ENCODE assay signal across 15 cellular contexts in the genomic region with DNA sequence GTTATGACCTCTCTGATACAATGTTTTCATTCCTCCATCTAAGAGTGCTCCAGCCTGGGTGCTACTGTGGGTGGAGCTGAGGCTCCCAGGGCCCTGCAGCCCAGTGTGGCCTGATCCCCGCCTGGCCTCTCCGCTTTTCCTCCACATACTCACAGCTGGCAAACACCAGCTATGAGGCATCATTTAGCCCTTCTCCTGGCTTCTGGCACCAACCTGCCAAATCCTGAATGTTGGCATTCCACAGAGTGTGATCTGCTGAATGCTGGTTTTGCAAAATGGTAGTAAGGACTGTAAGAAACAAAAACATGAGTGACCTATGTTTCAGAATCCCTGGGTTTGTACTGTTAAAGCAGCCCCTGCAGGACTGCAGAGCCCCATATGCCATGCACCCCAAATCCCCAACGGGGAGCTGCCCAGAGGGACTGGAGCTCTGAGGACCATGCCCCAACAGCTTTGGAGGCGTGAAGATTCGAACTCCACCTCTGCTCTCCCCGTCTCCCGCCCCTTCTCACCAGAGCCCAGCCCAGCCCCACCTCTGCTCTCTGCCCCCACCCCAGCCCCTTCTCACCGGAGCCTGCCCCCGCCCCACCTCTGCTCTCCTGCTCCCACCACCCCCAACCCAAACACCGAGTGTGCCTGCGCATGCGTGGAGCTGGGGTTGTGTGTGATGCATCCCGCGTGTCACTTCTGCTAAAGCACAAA. TPM values are rescaled to one million over a fixed set of nuclear protein-coding genes. Genes with fewer than 3 reads are reported as not detected.
DNase-seq lines count a peak whose midpoint lies in the region; ATAC-seq and TF ChIP-seq lines count a peak whose summit lies in the region.
"Had no signal": no experiment of that assay in that cellular context is flagged by ENCODE, and none has a peak within 500 bp of the region (broad histone marks: within the 10 kb centered on the region; RNA-seq: fewer than 3 reads in every experiment).

No MANE protein-coding gene starts in this region.

- peaks cover 11% of the 10 kb centered on the region for H3K36me3 Mint-ChIP-seq in activated CD8-positive, alpha-beta T cell treated with anti-CD3 and anti-CD28 coated beads, Interleukin-2, amount 10 ng/mL, durations not matched to agents 7 days and 5 days (ENCODE audit: low read depth)

- CTCF ChIA-PET in activated CD8-positive, alpha-beta T cell treated with anti-CD3 and anti-CD28 coated beads, Interleukin-2, amount 10 ng/mL, durations not matched to agents 7 days and 5 days (lab: Charles Lee): no interaction called here

- ATAC-seq in DND-41 (ENCODE audit: insufficient read depth, low read depth) (no peak), RWPE2 (ENCODE audit: low read depth) (peak; percentile 31; the same call in 2 of the 3 replicates)
- no peak for ATAC-seq in activated CD8-positive, alpha-beta T cell treated with anti-CD3 and anti-CD28 coated beads, Interleukin-2, amount 10 ng/mL, durations not matched to agents 7 days and 5 days
- ATAC-seq: activated T-cell treated with anti-CD3 and anti-CD28 coated beads, Interleukin-2, amount 50 U/mL, for 4 hours; stimulated activated naive CD8-positive, alpha-beta T cell treated with anti-CD3 and anti-CD28 coated beads, Interleukin-15, amount 100 ng/mL, for 72 hours had no signal

- H3K4me1 Mint-ChIP-seq in activated CD8-positive, alpha-beta T cell treated with anti-CD3 and anti-CD28 coated beads, Interleukin-2, amount 10 ng/mL, durations not matched to agents 7 days and 5 days (ENCODE audit: low read depth): peaks cover 31% of the 10 kb centered on the region

- no peak overlapping the region for H2AFZ ChIP-seq in DND-41 (ENCODE audit: low read depth, low read length)

- H3K27me3 ChIP-seq in DND-41 (ENCODE audit: insufficient read depth, low read length, poor library complexity) (no peaks in the 10 kb centered on the region), RWPE2 (ENCODE audit: insufficient read depth, poor library complexity, severe bottlenecking) (no peaks in the 10 kb centered on the region), sigmoid colon (no peaks in the 10 kb centered on the region)
- H3K27me3 ChIP-seq: SJCRH30 had no signal

- no peaks in the 10 kb centered on the region for H3K27me3 Mint-ChIP-seq in activated CD8-positive, alpha-beta T cell treated with anti-CD3 and anti-CD28 coated beads, Interleukin-2, amount 10 ng/mL, durations not matched to agents 7 days and 5 days (ENCODE audit: low read depth)
- H3K27me3 Mint-ChIP-seq: CD4-positive, alpha-beta memory T cell; stimulated activated naive CD8-positive, alpha-beta T cell treated with anti-CD3 and anti-CD28 coated beads, Interleukin-15, amount 100 ng/mL, for 72 hours had no signal

- H3K9ac ChIP-seq in DND-41 (ENCODE audit: low read depth, low read length): no peak overlapping the region

- peaks cover 44% of the 10 kb centered on the region for H3K4me1 ChIP-seq in DND-41 (ENCODE audit: insufficient read depth, low read length)
- peaks cover 5% of the 10 kb centered on the region for H3K4me1 ChIP-seq in RWPE2 (ENCODE audit: insufficient read depth, poor library complexity, severe bottlenecking)
- peaks cover 0 to 58% (median 44%) of the 10 kb centered on the region in 4 donors for H3K4me1 ChIP-seq in sigmoid colon
- H3K4me1 ChIP-seq: SJCRH30 had no signal

- H4K20me1 ChIP-seq in DND-41 (ENCODE audit: insufficient read depth, low read length): peaks cover 68% of the 10 kb centered on the region

- no peak overlapping the region for H3K4me3 ChIP-seq in DND-41 (ENCODE audit: low read depth in 1 of 2, low read length in 2 of 2)
- no peak overlapping the region for H3K4me3 ChIP-seq in RWPE2 (ENCODE audit: severe bottlenecking)
- no peak overlapping the region for H3K4me3 ChIP-seq in fibroblast of the aortic adventitia (ENCODE audit: low read depth, low read length)
- H3K4me3 ChIP-seq in sigmoid colon: no peak overlapping the region
- H3K4me3 ChIP-seq: SJCRH30 had no signal

- no peak overlapping the region for H3K27ac Mint-ChIP-seq in activated CD8-positive, alpha-beta T cell treated with anti-CD3 and anti-CD28 coated beads, Interleukin-2, amount 10 ng/mL, durations not matched to agents 7 days and 5 days
- H3K27ac Mint-ChIP-seq: mesothelial cell of epicardium; stimulated activated naive CD8-positive, alpha-beta T cell treated with anti-CD3 and anti-CD28 coated beads, Interleukin-15, amount 100 ng/mL, for 72 hours had no signal

- 68 to 94% methylated on average over 14 of the region's 14 CpGs for WGBS in sigmoid colon, 2 donors

- peaks cover 80% of the 10 kb centered on the region for H3K79me2 ChIP-seq in DND-41 (ENCODE audit: insufficient read depth, low read length)

- H3K4me3 Mint-ChIP-seq in activated CD8-positive, alpha-beta T cell treated with anti-CD3 and anti-CD28 coated beads, Interleukin-2, amount 10 ng/mL, durations not matched to agents 7 days and 5 days: no peak overlapping the region
- H3K4me3 Mint-ChIP-seq: activated T-cell treated with anti-CD3 and anti-CD28 coated beads, Interleukin-2, amount 50 U/mL, for 4 hours; mesothelial cell of epicardium; stimulated activated naive CD8-positive, alpha-beta T cell treated with anti-CD3 and anti-CD28 coated beads, Interleukin-15, amount 100 ng/mL, for 72 hours had no signal

- POLR2A ChIA-PET in activated CD8-positive, alpha-beta T cell treated with anti-CD3 and anti-CD28 coated beads, Interleukin-2, amount 10 ng/mL, durations not matched to agents 7 days and 5 days (lab: Charles Lee): no interaction called here

- TF ChIP-seq CTCF in DND-41 (IDR thresholded peaks at IDR 0.05; ENCODE audit: borderline replicate concordance, extremely low read depth, low read length, poor library complexity, severe bottlenecking) (no peak), RWPE2 (IDR thresholded peaks at IDR 0.05; ENCODE audit: poor library complexity, severe bottlenecking) (no peak), fibroblast of the aortic adventitia (IDR thresholded peaks at IDR 0.05; ENCODE audit: insufficient read depth, low read length) (no peak), sigmoid colon (IDR thresholded peaks at IDR 0.05) (no peak)

- intact Hi-C loops in sigmoid colon (cut with DNase I): loop anchor here (5.0 kb wide), 1 partner anchor 40 kb away; a partner anchor contains a TSS

- TF ChIP-seq EP300 in sigmoid colon (IDR thresholded peaks at IDR 0.05): no peak

- H3K9me3 ChIP-seq in DND-41 (ENCODE audit: insufficient read depth, low read length, severe bottlenecking): no peaks in the 10 kb centered on the region
- no peaks in the 10 kb centered on the region for H3K9me3 ChIP-seq in RWPE2 (ENCODE audit: severe bottlenecking)
- no peaks in the 10 kb centered on the region for H3K9me3 ChIP-seq in sigmoid colon
- H3K9me3 ChIP-seq: SJCRH30 had no signal

- H3K27ac ChIP-seq in DND-41 (ENCODE audit: low read length): no peak overlapping the region
- no peak overlapping the region for H3K27ac ChIP-seq in RWPE2 (ENCODE audit: poor library complexity, severe bottlenecking)
- no peak overlapping the region for H3K27ac ChIP-seq in sigmoid colon
- H3K27ac ChIP-seq: SJCRH30 had no signal

- no peaks in the 10 kb centered on the region for H3K9me3 Mint-ChIP-seq in activated CD8-positive, alpha-beta T cell treated with anti-CD3 and anti-CD28 coated beads, Interleukin-2, amount 10 ng/mL, durations not matched to agents 7 days and 5 days (ENCODE audit: insufficient read depth)
- H3K9me3 Mint-ChIP-seq: activated T-cell treated with anti-CD3 and anti-CD28 coated beads, Interleukin-2, amount 50 U/mL, for 4 hours; CD4-positive, alpha-beta memory T cell; mesothelial cell of epicardium; stimulated activated naive CD8-positive, alpha-beta T cell treated with anti-CD3 and anti-CD28 coated beads, Interleukin-15, amount 100 ng/mL, for 72 hours had no signal

- DNase-seq in DND-41 (no peak), RWPE2 (ENCODE audit: low spot score) (no peak), fibroblast of the aortic adventitia (ENCODE audit: low read depth) (peak; percentile 43), sigmoid colon (peak; percentile 48), erythroblast (lab: John Stamatoyannopoulos, UW) (no peak), NCI-H1436 treated with DMSO at 0.1 percent for 48 hours (lab: John Stamatoyannopoulos, UW) (no peak), putamen (ENCODE audit: low spot score) (no peak)
- no peak for DNase-seq in activated CD8-positive, alpha-beta T cell treated with anti-CD3 and anti-CD28 coated beads, Interleukin-2, amount 10 ng/mL, durations not matched to agents 7 days and 5 days
- DNase-seq: activated T-cell treated with anti-CD3 and anti-CD28 coated beads, Interleukin-2, amount 50 U/mL, for 4 hours; CD4-positive, alpha-beta memory T cell; NCI-H1417; NCI-H69; SJCRH30; stimulated activated naive CD8-positive, alpha-beta T cell treated with anti-CD3 and anti-CD28 coated beads, Interleukin-15, amount 100 ng/mL, for 72 hours had no signal

- 0 out of 2 replicates have a peak overlapping the region, but pooled peaks have one; percentile 20 for H3K4me2 ChIP-seq in DND-41 (ENCODE audit: insufficient read depth, low read length)

- TF ChIP-seq POLR2A in sigmoid colon (IDR thresholded peaks at IDR 0.05) (no peak), erythroblast (IDR thresholded peaks at IDR 0.05; ENCODE audit: low read length) (no peak)

- peaks cover 51% of the 10 kb centered on the region for H3K36me3 ChIP-seq in DND-41 (ENCODE audit: insufficient read depth, low read length)
- peaks cover 29% of the 10 kb centered on the region for H3K36me3 ChIP-seq in RWPE2 (ENCODE audit: low read depth)
- peaks cover 0 to 21% (median 7%) of the 10 kb centered on the region in 4 donors for H3K36me3 ChIP-seq in sigmoid colon
- H3K36me3 ChIP-seq: SJCRH30 had no signal

RNA-seq across cellular contexts. Expression of a gene that starts 4.2 kb away (rescaled TPM):
- total RNA-seq in fibroblast of the aortic adventitia (ENCODE audit: low replicate concordance) (15.6 and 24.6 TPM in 2 replicates), sigmoid colon (10 to 100 TPM; 27.3 to 33.2 (median 32.0) TPM)
- 10 to 100 TPM; 36.0 to 59.4 (median 49.2) TPM for polyA plus RNA-seq in sigmoid colon
- total RNA-seq in activated CD8-positive, alpha-beta T cell treated with anti-CD3 and anti-CD28 coated beads, Interleukin-2, amount 10 ng/mL, durations not matched to agents 7 days and 5 days: 10 to 100 TPM; 21.6 to 23.2 TPM

RNA-seq across cellular contexts. Expression of a gene that starts 17.2 kb away (rescaled TPM):
- total RNA-seq in fibroblast of the aortic adventitia (ENCODE audit: low replicate concordance) (2.5 and 7.2 TPM in 2 replicates), sigmoid colon (10 to 100 TPM; 15.8 to 21.0 (median 19.3) TPM)
- polyA plus RNA-seq in sigmoid colon: 10 to 100 TPM; 37.9 to 86.5 (median 51.1) TPM
- total RNA-seq in activated CD8-positive, alpha-beta T cell treated with anti-CD3 and anti-CD28 coated beads, Interleukin-2, amount 10 ng/mL, durations not matched to agents 7 days and 5 days: 1 to 10 TPM in 1 of 2 experiments, under 1 TPM in 1; 0.50 to 1.5 TPM
- total RNA-seq: SJCRH30 had no signal

RNA-seq across cellular contexts. Expression of a gene that starts 41.2 kb away (rescaled TPM):
- total RNA-seq in fibroblast of the aortic adventitia (ENCODE audit: low replicate concordance) (54.6 and 62.2 TPM in 2 replicates), sigmoid colon (10 to 100 TPM; 16.9 to 32.9 (median 27.1) TPM)
- 10 to 100 TPM; 72.9 to 85.3 (median 85.3) TPM for polyA plus RNA-seq in sigmoid colon
- 100 to 1,000 TPM; 132 to 136 TPM for total RNA-seq in activated CD8-positive, alpha-beta T cell treated with anti-CD3 and anti-CD28 coated beads, Interleukin-2, amount 10 ng/mL, durations not matched to agents 7 days and 5 days

Comparison
In these comparisons a context has a peak if more than half of its experiments do, and no peak if none do; other contexts are left out.
1. DNase-seq: peak in fibroblast of the aortic adventitia (single experiment) and sigmoid colon (single experiment); none in DND-41 (single experiment), RWPE2 (single experiment), activated CD8-positive, alpha-beta T cell treated with anti-CD3 and anti-CD28 coated beads, Interleukin-2, amount 10 ng/mL, durations not matched to agents 7 days and 5 days (single experiment), erythroblast (0 of 2), NCI-H1436 treated with DMSO at 0.1 percent for 48 hours (single experiment) and putamen (single experiment).